12 cellular contexts compared by ENCODE assay signal in the genomic region with DNA sequence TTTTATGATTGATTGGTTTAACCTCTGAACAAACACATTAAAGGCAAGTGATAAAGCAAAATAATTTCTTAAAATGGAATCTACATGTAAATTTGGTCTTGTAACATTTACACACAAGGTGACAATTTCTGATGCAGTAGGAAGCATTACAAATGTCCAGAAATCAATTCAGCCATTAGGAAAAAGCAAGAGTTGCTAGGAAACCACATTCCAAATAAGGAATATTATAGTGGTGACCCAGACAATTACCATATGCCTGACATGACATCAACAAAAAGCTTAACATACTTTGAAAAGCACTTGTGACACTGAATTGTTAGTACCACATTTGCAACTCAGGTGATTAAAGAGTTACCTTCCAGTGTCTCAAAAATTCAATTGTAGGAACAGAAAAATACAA.
"Had no signal": no experiment of that assay in that cellular context is flagged by ENCODE, and none has a peak within 500 bp of the region (broad histone marks: within the 10 kb centered on the region; RNA-seq: fewer than 3 reads in every experiment).

No MANE protein-coding gene starts in this region.

- DNase-seq: activated CD4-positive, alpha-beta memory T cell treated with anti-CD3 and anti-CD28 coated beads, Interleukin-2, amount 10 ng/mL, durations not matched to agents 7 days and 5 days; activated CD4-positive, alpha-beta T cell treated with anti-CD3 and anti-CD28 coated beads for 48 hours; activated CD4-positive, CD25-positive, alpha-beta regulatory T cell; activated CD8-positive, alpha-beta memory T cell treated with anti-CD3 and anti-CD28 coated beads, Interleukin-2, amount 10 ng/mL, durations not matched to agents 7 days and 5 days; heart left ventricle; naive thymus-derived CD8-positive, alpha-beta T cell; stimulated activated naive CD8-positive, alpha-beta T cell treated with anti-CD3 and anti-CD28 coated beads, Interleukin-15, Interleukin-2, amounts not matched to agents 100 U/mL and 50 U/mL, for 24 hours; substantia nigra; T-helper 1 cell; T-helper 9 cell; uterus had no signal

- ATAC-seq: activated CD8-positive, alpha-beta memory T cell treated with anti-CD3 and anti-CD28 coated beads, Interleukin-2, amount 10 ng/mL, durations not matched to agents 7 days and 5 days; heart left ventricle; naive thymus-derived CD8-positive, alpha-beta T cell; stimulated activated naive CD8-positive, alpha-beta T cell treated with anti-CD3 and anti-CD28 coated beads, Interleukin-15, Interleukin-2, amounts not matched to agents 100 U/mL and 50 U/mL, for 24 hours had no signal

- H3K4me1 Mint-ChIP-seq: activated CD4-positive, alpha-beta memory T cell treated with anti-CD3 and anti-CD28 coated beads, Interleukin-2, amount 10 ng/mL, durations not matched to agents 7 days and 5 days; activated CD8-positive, alpha-beta memory T cell treated with anti-CD3 and anti-CD28 coated beads, Interleukin-2, amount 10 ng/mL, durations not matched to agents 7 days and 5 days; naive thymus-derived CD8-positive, alpha-beta T cell had no signal

- H3K4me3 Mint-ChIP-seq: activated CD4-positive, alpha-beta memory T cell treated with anti-CD3 and anti-CD28 coated beads, Interleukin-2, amount 10 ng/mL, durations not matched to agents 7 days and 5 days; activated CD8-positive, alpha-beta memory T cell treated with anti-CD3 and anti-CD28 coated beads, Interleukin-2, amount 10 ng/mL, durations not matched to agents 7 days and 5 days; activated naive CD8-positive, alpha-beta T cell; naive thymus-derived CD8-positive, alpha-beta T cell had no signal

- H3K36me3 Mint-ChIP-seq: activated CD8-positive, alpha-beta memory T cell treated with anti-CD3 and anti-CD28 coated beads, Interleukin-2, amount 10 ng/mL, durations not matched to agents 7 days and 5 days; activated naive CD8-positive, alpha-beta T cell; naive thymus-derived CD8-positive, alpha-beta T cell had no signal

- H3K27ac Mint-ChIP-seq: activated CD4-positive, alpha-beta memory T cell treated with anti-CD3 and anti-CD28 coated beads, Interleukin-2, amount 10 ng/mL, durations not matched to agents 7 days and 5 days; activated CD8-positive, alpha-beta memory T cell treated with anti-CD3 and anti-CD28 coated beads, Interleukin-2, amount 10 ng/mL, durations not matched to agents 7 days and 5 days; activated naive CD8-positive, alpha-beta T cell; naive thymus-derived CD8-positive, alpha-beta T cell had no signal

- H3K27me3 Mint-ChIP-seq: activated CD4-positive, alpha-beta memory T cell treated with anti-CD3 and anti-CD28 coated beads, Interleukin-2, amount 10 ng/mL, durations not matched to agents 7 days and 5 days; activated CD8-positive, alpha-beta memory T cell treated with anti-CD3 and anti-CD28 coated beads, Interleukin-2, amount 10 ng/mL, durations not matched to agents 7 days and 5 days; activated naive CD8-positive, alpha-beta T cell; naive thymus-derived CD8-positive, alpha-beta T cell had no signal
